In genomic region chr1:84478876-84479868, GRCh38 we compare ENCODE assay signal across 1 cellular context.
TF ChIP-seq lines count a peak whose summit lies in the region.

TSS of gene RPF1 (plus strand) at chr1:84479266. CDS start at chr1:84479282, 16 bp downstream.

TF ChIP-seq in H1, 55 proteins besides CTCF, POLR2A, EP300 and RAD21 (continued from another document):
- TF ChIP-seq MAX (IDR thresholded peaks at IDR 0.05) (peak; percentile 72), CHD1 (IDR thresholded peaks at IDR 0.05; ENCODE audit: low read depth, low read length) (no peak), SP4 (IDR thresholded peaks at IDR 0.05; ENCODE audit: low read length) (peak; percentile 66), E2F6 (IDR thresholded peaks at IDR 0.05) (peak; percentile 47), TCF12 (IDR thresholded peaks at IDR 0.05; ENCODE audit: low read depth, low read length) (0 out of 2 replicates have a peak, but pooled peaks have one; percentile 36), KDM4A (IDR thresholded peaks at IDR 0.05; ENCODE audit: low read depth, low read length, severe bottlenecking) (peak; percentile 99), CEBPB (IDR thresholded peaks at IDR 0.05; ENCODE audit: low read depth, low read length) (peak; percentile 76), CREB1 (IDR thresholded peaks at IDR 0.05) (peak; percentile 64), SAP30 (IDR thresholded peaks at IDR 0.05; ENCODE audit: insufficient read depth, insufficient replicate concordance, low read length) (no peak), SIRT6 (IDR thresholded peaks at IDR 0.05; ENCODE audit: low read length) (no peak), BACH1 (IDR thresholded peaks at IDR 0.05; ENCODE audit: low read length) (no peak), RXRA (IDR thresholded peaks at IDR 0.05; ENCODE audit: insufficient read depth, low read depth, low read length) (no peak), TBP (IDR thresholded peaks at IDR 0.05; ENCODE audit: low read depth, low read length) (peak; percentile 85), ZNF274 (IDR thresholded peaks at IDR 0.05; ENCODE audit: borderline replicate concordance, extremely low read depth, low read length) (no peak), BRCA1 (IDR thresholded peaks at IDR 0.05; ENCODE audit: low read depth, low read length) (no peak), MAFK (IDR thresholded peaks at IDR 0.05; ENCODE audit: low read depth, low read length) (no peak), EGR1 (IDR thresholded peaks at IDR 0.05; ENCODE audit: borderline replicate concordance, low read depth, low read length) (peak; percentile 82), GTF2F1 (IDR thresholded peaks at IDR 0.05; ENCODE audit: borderline replicate concordance, low read depth, low read length) (no peak), SIX5 (IDR thresholded peaks at IDR 0.05; ENCODE audit: low read depth, low read length) (0 out of 2 replicates have a peak, but pooled peaks have one; percentile 18), JUND (IDR thresholded peaks at IDR 0.05; ENCODE audit: low read length) (no peak), TAF7 (optimal IDR thresholded peaks at IDR 0.05; ENCODE audit: borderline replicate concordance, low read depth, low read length) (peak; percentile 69), CBX5 (IDR thresholded peaks at IDR 0.05; ENCODE audit: low read depth, low read length) (no peak), RBBP5 (IDR thresholded peaks at IDR 0.05; ENCODE audit: borderline replicate concordance, low read depth, low read length) (peak; percentile 88), SIN3A (conservative IDR thresholded peaks at IDR 0.05 in 1 of 2, IDR thresholded peaks at IDR 0.05 in 1 of 2; ENCODE audit: low read depth in 1 of 2, low read length in 2 of 2) (0 out of 4 replicates have a peak, but pooled peaks of 1 of the 2 experiments have one; percentile 32), SP2 (IDR thresholded peaks at IDR 0.05; ENCODE audit: low read length) (no peak), ATF2 (IDR thresholded peaks at IDR 0.05; ENCODE audit: low read length) (peak; percentile 68; the same call in 1 of the 2 replicates), YY1 (IDR thresholded peaks at IDR 0.05; ENCODE audit: low read depth, low read length) (peak; percentile 89), BCL11A (IDR thresholded peaks at IDR 0.05; ENCODE audit: low read depth in 2 of 2, low read length in 2 of 2) (no peak), CTBP2 (IDR thresholded peaks at IDR 0.05; ENCODE audit: borderline replicate concordance, insufficient read depth, insufficient read length, low read length) (no peak), CBX8 (IDR thresholded peaks at IDR 0.05; ENCODE audit: borderline replicate concordance, low read depth, low read length) (no peak), CHD7 (IDR thresholded peaks at IDR 0.05; ENCODE audit: insufficient replicate concordance, low read length) (no peak), USF2 (IDR thresholded peaks at IDR 0.05; ENCODE audit: low read length) (no peak), GABPA (IDR thresholded peaks at IDR 0.05; ENCODE audit: borderline replicate concordance, insufficient read depth, low read length) (peak; percentile 99), RFX5 (IDR thresholded peaks at IDR 0.05; ENCODE audit: borderline replicate concordance, low read depth, low read length) (no peak), POU5F1 (IDR thresholded peaks at IDR 0.05; ENCODE audit: low read depth, low read length) (no peak), JUN (IDR thresholded peaks at IDR 0.05; ENCODE audit: low read depth, low read length) (no peak), SRF (IDR thresholded peaks at IDR 0.05; ENCODE audit: low read depth, low read length) (no peak), HDAC6 (IDR thresholded peaks at IDR 0.05; ENCODE audit: low read depth, low read length) (no peak), KDM1A (IDR thresholded peaks at IDR 0.05; ENCODE audit: borderline replicate concordance, low read length) (no peak), POLR2AphosphoS5 (IDR thresholded peaks at IDR 0.05; ENCODE audit: low read depth, low read length) (peak; percentile 56; the same call in 1 of the 2 replicates), ATF3 (IDR thresholded peaks at IDR 0.05; ENCODE audit: insufficient read depth, low read depth, low read length) (no peak), NRF1 (IDR thresholded peaks at IDR 0.05; ENCODE audit: low read depth, low read length) (no peak), KDM5A (IDR thresholded peaks at IDR 0.05; ENCODE audit: low read length) (0 out of 2 replicates have a peak, but pooled peaks have one; percentile 45), SP1 (IDR thresholded peaks at IDR 0.05; ENCODE audit: low read depth, low read length) (no peak), TAF1 (IDR thresholded peaks at IDR 0.05; ENCODE audit: low read depth, low read length) (peak; percentile 90), HDAC2 (IDR thresholded peaks at IDR 0.05; ENCODE audit: borderline replicate concordance in 1 of 2, low read depth in 2 of 2, low read length in 2 of 2) (no peak), TEAD4 (IDR thresholded peaks at IDR 0.05; ENCODE audit: low read depth, low read length) (no peak), ASH2L (IDR thresholded peaks at IDR 0.05; ENCODE audit: low read length) (peak; percentile 94), NANOG (IDR thresholded peaks at IDR 0.05; ENCODE audit: insufficient read depth, low read depth, low read length, poor library complexity, severe bottlenecking) (peak; percentile 99), EZH2 (IDR thresholded peaks at IDR 0.05; ENCODE audit: low read depth, low read length, severe bottlenecking) (peak; percentile 55), PHF8 (conservative IDR thresholded peaks at IDR 0.05; ENCODE audit: low read depth, low read length) (peak; percentile 95)
TF ChIP-seq in H1: peak in this region for 25.
